Comparison of ENCODE assay signal across 9 cellular contexts in the genomic region with DNA sequence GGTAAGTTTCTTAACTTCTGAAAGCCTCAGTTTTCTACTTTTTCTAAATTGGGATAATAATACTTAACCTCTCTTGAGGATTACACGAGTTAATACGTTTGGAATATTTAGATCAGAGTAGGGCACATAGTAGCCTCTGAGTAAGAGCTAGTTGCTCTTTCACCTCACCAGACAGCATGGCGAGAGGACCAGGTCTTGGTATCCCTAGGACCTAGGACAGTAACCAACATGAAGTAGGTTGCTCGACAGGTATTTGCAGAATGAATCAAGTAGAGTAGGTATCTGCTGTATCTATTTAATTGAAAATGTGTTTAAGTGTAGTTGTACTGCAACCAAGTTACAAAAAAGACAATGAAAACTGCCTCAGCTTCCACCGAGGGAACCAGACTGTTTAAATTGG. TPM values are rescaled to one million over a fixed set of nuclear protein-coding genes. Genes with fewer than 3 reads are reported as not detected.
DNase-seq lines count a peak whose midpoint lies in the region; ATAC-seq, FAIRE-seq and TF ChIP-seq lines count a peak whose summit lies in the region.
"Had no signal": no experiment of that assay in that cellular context is flagged by ENCODE, and none has a peak within 500 bp of the region (broad histone marks: within the 10 kb centered on the region; RNA-seq: fewer than 3 reads in every experiment).

No MANE protein-coding gene starts in this region.

- H3K4me3 ChIP-seq in BJ (ENCODE audit: low read depth, low read length), result peak overlapping the region; percentile 79
- peak overlapping the region in 1 of 2 donors; percentile 88 for H3K4me3 ChIP-seq in kidney (ENCODE audit: low read length in 2 of 2)

- FAIRE-seq in kidney (lab: Jason Lieb, UNC), result no peak

- no peak for ATAC-seq in central memory CD8-positive, alpha-beta T cell (replicated peaks; ENCODE audit: extremely low read depth, poor library complexity, severe bottlenecking)
- no peak for ATAC-seq in natural killer cell treated with Interleukin-12 subunit alpha and Interleukin-12 subunit beta and Interleukin-15 and Interleukin-18, amount 100 ng/mL, for 72 hours

- DNase-seq in BJ (ENCODE audit: low read depth), result no peak
- DNase-seq in central memory CD8-positive, alpha-beta T cell (ENCODE audit: low spot score in 2 of 2), result no peak
- DNase-seq in natural killer cell treated with Interleukin-12 subunit alpha and Interleukin-12 subunit beta and Interleukin-15 and Interleukin-18, amount 100 ng/mL, for 72 hours (ENCODE audit: low spot score), result no peak
- DNase-seq in kidney, result no peak
- DNase-seq in KG1 (lab: John Stamatoyannopoulos, UW), result no peak
- no peak for DNase-seq in superior temporal gyrus (ENCODE audit: extremely low spot score)
- no peak for DNase-seq in NCI-H526 (lab: John Stamatoyannopoulos, UW)

- H3K27ac Mint-ChIP-seq in IgD-negative memory B cell, result peak overlapping the region in 2 of 3 donors; percentile 88 to 95
- peak overlapping the region; percentile 94 for H3K27ac Mint-ChIP-seq in central memory CD8-positive, alpha-beta T cell (ENCODE audit: low read depth)
- H3K27ac Mint-ChIP-seq in natural killer cell treated with Interleukin-12 subunit alpha and Interleukin-12 subunit beta and Interleukin-15 and Interleukin-18, amount 100 ng/mL, for 72 hours, result peak overlapping the region; percentile 93 to 96

- H3K36me3 ChIP-seq in BJ (ENCODE audit: control insufficient read depth, insufficient read depth, low read length) (peaks cover 5% of the 10 kb centered on the region), kidney (ENCODE audit: control insufficient read depth in 1 of 2, insufficient read depth in 2 of 2, low read length in 2 of 2) (peaks cover 7 to 14% of the 10 kb centered on the region in 2 donors)

- H3K4me1 ChIP-seq in kidney (ENCODE audit: control insufficient read depth in 1 of 2, insufficient read depth in 1 of 2, low read depth in 1 of 2, low read length in 2 of 2), result peaks cover 8 to 13% of the 10 kb centered on the region in 2 donors

- H3K4me3 Mint-ChIP-seq in IgD-negative memory B cell, result peak overlapping the region; percentile 87 to 100 (median 97)
- H3K4me3 Mint-ChIP-seq in central memory CD8-positive, alpha-beta T cell, result peak overlapping the region; percentile 97
- peak overlapping the region; percentile 97 for H3K4me3 Mint-ChIP-seq in natural killer cell treated with Interleukin-12 subunit alpha and Interleukin-12 subunit beta and Interleukin-15 and Interleukin-18, amount 100 ng/mL, for 72 hours

- H3K27me3 ChIP-seq in BJ (ENCODE audit: control insufficient read depth, insufficient read depth, low read length), result no peaks in the 10 kb centered on the region

- intact Hi-C loops in kidney (cut with DNase I), result no loop called here

- no peaks in the 10 kb centered on the region for H3K36me3 Mint-ChIP-seq in IgD-negative memory B cell
- H3K36me3 Mint-ChIP-seq in central memory CD8-positive, alpha-beta T cell (ENCODE audit: insufficient read depth), result peaks cover 50% of the 10 kb centered on the region
- peaks cover 18% of the 10 kb centered on the region for H3K36me3 Mint-ChIP-seq in natural killer cell treated with Interleukin-12 subunit alpha and Interleukin-12 subunit beta and Interleukin-15 and Interleukin-18, amount 100 ng/mL, for 72 hours

- H3K4me1 Mint-ChIP-seq in IgD-negative memory B cell, result peaks cover 27 to 33% (median 30%) of the 10 kb centered on the region in 3 donors
- H3K4me1 Mint-ChIP-seq in central memory CD8-positive, alpha-beta T cell, result peaks cover 52% of the 10 kb centered on the region
- peaks cover 37 to 51% of the 10 kb centered on the region in 2 donors for H3K4me1 Mint-ChIP-seq in natural killer cell treated with Interleukin-12 subunit alpha and Interleukin-12 subunit beta and Interleukin-15 and Interleukin-18, amount 100 ng/mL, for 72 hours (ENCODE audit: low read depth in 2 of 2)

- TF ChIP-seq CTCF in BJ (IDR thresholded peaks at IDR 0.05; ENCODE audit: insufficient read depth, low read depth, low read length) (no peak), kidney (IDR thresholded peaks at IDR 0.05; ENCODE audit: borderline replicate concordance, extremely low read depth, insufficient read depth) (no peak)

- no peaks in the 10 kb centered on the region for H3K27me3 Mint-ChIP-seq in IgD-negative memory B cell
- H3K27me3 Mint-ChIP-seq in central memory CD8-positive, alpha-beta T cell, result no peaks in the 10 kb centered on the region
- no peaks in the 10 kb centered on the region for H3K27me3 Mint-ChIP-seq in natural killer cell treated with Interleukin-12 subunit alpha and Interleukin-12 subunit beta and Interleukin-15 and Interleukin-18, amount 100 ng/mL, for 72 hours

- CTCF ChIA-PET in BJ (lab: Yijun Ruan, JAX), result no interaction called here

- no peak overlapping the region for H3K9ac ChIP-seq in kidney (ENCODE audit: low read length in 2 of 2)

- POLR2A ChIA-PET in BJ (lab: Charles Lee), result interaction anchor here (0.5 kb wide), 1 partner anchor 619 kb away, joined by 4 read pairs; a partner anchor contains a TSS

- no peaks in the 10 kb centered on the region for H3K9me3 ChIP-seq in kidney (ENCODE audit: control insufficient read depth in 1 of 2, low read length in 2 of 2)

- no peaks in the 10 kb centered on the region for H3K9me3 Mint-ChIP-seq in IgD-negative memory B cell
- H3K9me3 Mint-ChIP-seq in central memory CD8-positive, alpha-beta T cell, result no peaks in the 10 kb centered on the region
- no peaks in the 10 kb centered on the region for H3K9me3 Mint-ChIP-seq in natural killer cell treated with Interleukin-12 subunit alpha and Interleukin-12 subunit beta and Interleukin-15 and Interleukin-18, amount 100 ng/mL, for 72 hours

- no peak overlapping the region for H3K27ac ChIP-seq in kidney (ENCODE audit: low read depth in 2 of 2, low read length in 2 of 2)

RNA-seq across cellular contexts. Expression of a gene that starts 1.4 kb away (rescaled TPM):
- polyA plus RNA-seq in BJ (2011; rRNA removed) (7.6 and 13.4 TPM in 2 replicates), IgD-negative memory B cell (16.0 TPM), kidney (ENCODE audit: insufficient read depth, low read depth, low replicate concordance) (7.6 TPM)
- 6.7 and 8.8 TPM in 2 replicates for polyA minus RNA-seq in BJ (2011; rRNA and poly(A)+ RNA removed)
- total RNA-seq in natural killer cell treated with Interleukin-12 subunit alpha and Interleukin-12 subunit beta and Interleukin-15 and Interleukin-18, amount 100 ng/mL, for 72 hours, result 10 to 100 TPM; 21.6 to 22.6 TPM
- 17.6 TPM for total RNA-seq in kidney

RNA-seq across cellular contexts. Expression of a gene that starts 46.4 kb away (rescaled TPM):
- polyA plus RNA-seq in BJ (2011; rRNA removed), result not detected in 2 replicates
- polyA minus RNA-seq in BJ (2011; rRNA and poly(A)+ RNA removed), result not detected in 2 replicates
- not detected for polyA plus RNA-seq in IgD-negative memory B cell
- total RNA-seq in natural killer cell treated with Interleukin-12 subunit alpha and Interleukin-12 subunit beta and Interleukin-15 and Interleukin-18, amount 100 ng/mL, for 72 hours, result not detected
- not detected for total RNA-seq in kidney
- polyA plus RNA-seq in kidney (ENCODE audit: insufficient read depth, low read depth, low replicate concordance), result not detected
- total RNA-seq: cerebellum had no signal
